ENCODE assay signal across 23 cellular contexts in the genomic region with DNA sequence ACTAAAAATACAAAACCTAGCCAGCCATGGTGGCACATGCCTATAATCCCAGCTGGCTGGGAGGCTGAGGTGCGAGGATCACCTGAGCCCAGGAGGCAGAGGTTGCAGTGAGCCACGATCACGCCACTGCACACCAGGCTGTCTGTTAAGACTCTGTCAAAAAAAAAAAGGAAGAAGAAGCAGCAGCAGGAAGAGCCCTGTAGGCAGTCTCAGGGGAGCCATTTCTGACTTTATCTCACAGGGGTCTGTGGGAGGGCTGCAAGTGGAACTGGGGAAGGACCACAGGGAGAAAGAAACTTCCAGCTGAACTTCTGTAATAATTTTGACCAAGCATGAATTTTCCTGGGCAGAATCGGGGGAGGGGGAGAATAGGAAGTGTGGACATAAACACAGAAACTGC. TPM values are rescaled to one million over a fixed set of nuclear protein-coding genes. Genes with fewer than 3 reads are reported as not detected.
A peak's percentile ranks its signal among the peaks of the same experiment; 100 is the strongest.
DNase-seq lines count a peak whose midpoint lies in the region; FAIRE-seq and TF ChIP-seq lines count a peak whose summit lies in the region.
"Had no signal": no experiment of that assay in that cellular context is flagged by ENCODE, and none has a peak within 500 bp of the region (broad histone marks: within the 10 kb centered on the region; RNA-seq: fewer than 3 reads in every experiment).

No MANE protein-coding gene starts in this region.

- H3K4me1 ChIP-seq in BLaER1 treated with 17β-estradiol and CSF1 and Interleukin-3, amounts not matched to agents 10 nM and 100 nM, result peaks cover 9 to 39% (median 27%) of the 10 kb centered on the region in 10 experiments
- H3K4me1 ChIP-seq in OCI-LY7 (ENCODE audit: insufficient read depth, low read length, poor library complexity, severe bottlenecking), result peaks cover 7% of the 10 kb centered on the region
- H3K4me1 ChIP-seq in trophoblast cell (ENCODE audit: control insufficient read depth in 1 of 2, insufficient read depth in 2 of 2, low read length in 2 of 2), result no peaks in the 10 kb centered on the region
- H3K4me1 ChIP-seq: A549, BE2C, Caco-2 had no signal

- peaks cover 53% of the 10 kb centered on the region for H3K9me3 Mint-ChIP-seq in HFFc6

- no peaks in the 10 kb centered on the region; the same call in 1 of the 2 replicates for H3K36me3 Mint-ChIP-seq in HFFc6 (ENCODE audit: low read depth)
- H3K36me3 Mint-ChIP-seq: CD4-positive, CD25-positive, alpha-beta regulatory T cell; CD8-positive, alpha-beta T cell had no signal

- no peaks in the 10 kb centered on the region; a peak in 1 of 22 replicates for H4K20me1 ChIP-seq in BLaER1 treated with 17β-estradiol and CSF1 and Interleukin-3, amounts not matched to agents 10 nM and 100 nM
- H4K20me1 ChIP-seq in OCI-LY7 (ENCODE audit: insufficient read depth, low read length), result no peaks in the 10 kb centered on the region

- no peak for TF ChIP-seq CTCF in NB4 (IDR thresholded peaks at IDR 0.05; ENCODE audit: low read depth, low read length)
- no peak for TF ChIP-seq CTCF in OCI-LY7 (conservative IDR thresholded peaks at IDR 0.05; ENCODE audit: low read length)
- no peak for TF ChIP-seq CTCF in HFFc6 (IDR thresholded peaks at IDR 0.05)

- no peak overlapping the region for H4K12ac ChIP-seq in trophoblast cell (ENCODE audit: low read depth, low read length)

- H3K4me3 ChIP-seq in BLaER1 treated with 17β-estradiol and CSF1 and Interleukin-3, amounts not matched to agents 10 nM and 100 nM, result peak overlapping the region in 9 of 10 experiments; percentile 12 to 52 (median 32); a peak in 14 of 20 replicates
- H3K4me3 ChIP-seq in NB4 (ENCODE audit: low read depth, low read length) (no peak overlapping the region), OCI-LY7 (ENCODE audit: low read depth, low read length, poor library complexity, severe bottlenecking) (no peak overlapping the region), trophoblast cell (ENCODE audit: low read depth, low read length) (peak overlapping the region; percentile 49)
- H3K4me3 ChIP-seq: A549 had no signal

- POLR2A ChIA-PET in OCI-LY7 (lab: Charles Lee), result interaction anchor here (0.5 to 1.8 kb wide), 10 partner anchors 8 to 671 kb away, joined by 3 to 8 read pairs (median 3); no protein-coding TSS in a partner anchor

- no peak overlapping the region for H2BK120ac ChIP-seq in trophoblast cell (ENCODE audit: insufficient read depth, low read length, poor library complexity)

- peak overlapping the region; percentile 22 to 76 (median 60); a peak in 21 of 22 replicates for H3K27ac ChIP-seq in BLaER1 treated with 17β-estradiol and CSF1 and Interleukin-3, amounts not matched to agents 10 nM and 100 nM
- H3K27ac ChIP-seq in OCI-LY7 (ENCODE audit: low read depth, low read length, poor library complexity, severe bottlenecking) (no peak overlapping the region), trophoblast cell (ENCODE audit: low read depth, low read length) (no peak overlapping the region)
- H3K27ac ChIP-seq: A549, C4-2B had no signal

- no peak overlapping the region for H3K27ac Mint-ChIP-seq in HFFc6
- H3K27ac Mint-ChIP-seq: CD4-positive, CD25-positive, alpha-beta regulatory T cell; CD8-positive, alpha-beta T cell had no signal

- H3K18ac ChIP-seq in trophoblast cell (ENCODE audit: low read length), result no peak overlapping the region

- H2BK5ac ChIP-seq in trophoblast cell (ENCODE audit: low read depth, low read length, poor library complexity), result no peak overlapping the region

- no peak overlapping the region for H4K8ac ChIP-seq in trophoblast cell (ENCODE audit: low read depth, low read length)

- no peak for TF ChIP-seq POLR2A in NB4 (IDR thresholded peaks at IDR 0.05; ENCODE audit: extremely low read depth, insufficient read length)

- no peaks in the 10 kb centered on the region; the same call in 1 of the 2 replicates for H3K27me3 Mint-ChIP-seq in HFFc6 (ENCODE audit: insufficient read depth)
- H3K27me3 Mint-ChIP-seq: CD4-positive, CD25-positive, alpha-beta regulatory T cell had no signal

- no peak overlapping the region for H3K4ac ChIP-seq in trophoblast cell (ENCODE audit: low read depth, low read length)

- H2AFZ ChIP-seq in OCI-LY7 (ENCODE audit: low read length), result peak overlapping the region; percentile 73; the same call in 1 of the 2 replicates
- no peak overlapping the region for H2AFZ ChIP-seq in trophoblast cell (ENCODE audit: insufficient read depth, low read length, poor library complexity)

- no peak overlapping the region for H3K4me3 Mint-ChIP-seq in HFFc6
- H3K4me3 Mint-ChIP-seq: CD4-positive, CD25-positive, alpha-beta regulatory T cell; CD8-positive, alpha-beta T cell had no signal

- no TSS peak for BruUV-seq in OCI-LY7 (replicated peaks; lab: Mats Ljungman, UMichigan)

- no peak for FAIRE-seq in urothelium cell line (lab: Jason Lieb, UNC)
- FAIRE-seq: A549, G401.6, GM12892 had no signal

- DNase-seq in NB4 (ENCODE audit: low read depth) (peak; percentile 59), OCI-LY7 (ENCODE audit: low spot score) (peak; percentile 22), trophoblast cell (no peak), urothelium cell line (ENCODE audit: low spot score) (no peak), HFFc6 (no peak)
- DNase-seq in central memory CD4-positive, alpha-beta T cell, result no peak
- DNase-seq: 8988T; ACHN; AML-193; BE2C; Caco-2; CD4-positive, CD25-positive, alpha-beta regulatory T cell; CD8-positive, alpha-beta T cell; DMS153; DND-41; GOT3; H7; HCEC 1CT had no signal

- H4K91ac ChIP-seq in trophoblast cell (ENCODE audit: low read depth, low read length), result no peak overlapping the region

- H3K27me3 ChIP-seq in BLaER1 treated with 17β-estradiol and CSF1 and Interleukin-3, amounts not matched to agents 10 nM and 100 nM, result no peaks in the 10 kb centered on the region
- H3K27me3 ChIP-seq in trophoblast cell (ENCODE audit: insufficient read depth, low read length), result no peaks in the 10 kb centered on the region
- H3K27me3 ChIP-seq: BE2C had no signal

- no peak overlapping the region for H2BK12ac ChIP-seq in trophoblast cell (ENCODE audit: low read length)

- H3K9me3 ChIP-seq in BLaER1 treated with 17β-estradiol and CSF1 and Interleukin-3, amounts not matched to agents 10 nM and 100 nM (replicated peaks in 1 of 11), result peaks cover 41 to 64% (median 58%) of the 10 kb centered on the region in 11 experiments
- H3K9me3 ChIP-seq in OCI-LY7 (ENCODE audit: low read length) (peaks cover 66% of the 10 kb centered on the region), trophoblast cell (ENCODE audit: insufficient read depth, low read depth, low read length) (no peaks in the 10 kb centered on the region)
- H3K9me3 ChIP-seq: A549, BE2C, Caco-2 had no signal

- H3K9me2 ChIP-seq in OCI-LY7 (ENCODE audit: insufficient read depth, low read length), result no peaks in the 10 kb centered on the region

- H3K9ac ChIP-seq in BLaER1 treated with 17β-estradiol and CSF1 and Interleukin-3, amounts not matched to agents 10 nM and 100 nM, result peak overlapping the region in 10 of 11 experiments; percentile 10 to 69 (median 58); a peak in 19 of 22 replicates
- no peak overlapping the region for H3K9ac ChIP-seq in trophoblast cell (ENCODE audit: low read length)

- H2AK5ac ChIP-seq in trophoblast cell (ENCODE audit: low read length), result no peak overlapping the region

- H3K79me1 ChIP-seq in trophoblast cell (ENCODE audit: low read length), result no peaks in the 10 kb centered on the region

- H3K79me2 ChIP-seq in OCI-LY7 (ENCODE audit: insufficient read depth, low read depth, low read length) (no peaks in the 10 kb centered on the region), trophoblast cell (ENCODE audit: control insufficient read depth, insufficient read depth, low read length, poor library complexity) (no peaks in the 10 kb centered on the region)

- no peak overlapping the region for H3K14ac ChIP-seq in trophoblast cell (ENCODE audit: low read length)

- peak overlapping the region; percentile 61 to 83 (median 72) for H3K4me2 ChIP-seq in BLaER1 treated with 17β-estradiol and CSF1 and Interleukin-3, amounts not matched to agents 10 nM and 100 nM
- H3K4me2 ChIP-seq in OCI-LY7 (ENCODE audit: low read length) (no peak overlapping the region), trophoblast cell (ENCODE audit: low read length) (no peak overlapping the region)
- H3K4me2 ChIP-seq: A549 had no signal

- no CpG with 5 or more reads among the region's 4 CpGs for WGBS in trophoblast cell (ENCODE audit: extremely low coverage, insufficient coverage, insufficient read length)

- CTCF ChIA-PET in OCI-LY7 (lab: Charles Lee; ENCODE audit: unreplicated experiment), result no interaction called here

- intact Hi-C loops in OCI-LY7 (cut with micrococcal nuclease; ENCODE audit: unreplicated experiment), result no loop called here

- H3K36me3 ChIP-seq in BLaER1 treated with 17β-estradiol and CSF1 and Interleukin-3, amounts not matched to agents 10 nM and 100 nM, result peaks cover 0 to 68% (median 54%) of the 10 kb centered on the region in 11 experiments; a peak in 15 of 22 replicates
- H3K36me3 ChIP-seq in OCI-LY7 (ENCODE audit: insufficient read depth, low read length), result no peaks in the 10 kb centered on the region; the same call in 1 of the 2 replicates
- H3K36me3 ChIP-seq in trophoblast cell (ENCODE audit: control insufficient read depth in 1 of 2, insufficient read depth in 2 of 2, low read length in 2 of 2), result no peaks in the 10 kb centered on the region
- H3K36me3 ChIP-seq: BE2C had no signal

- H3K4me1 Mint-ChIP-seq in HFFc6 (ENCODE audit: low read depth), result no peaks in the 10 kb centered on the region
- H3K4me1 Mint-ChIP-seq: CD4-positive, CD25-positive, alpha-beta regulatory T cell had no signal

- no peak overlapping the region for H3K23ac ChIP-seq in trophoblast cell (ENCODE audit: low read length)

RNA-seq across cellular contexts. Expression of a gene that starts 32.7 kb away (rescaled TPM):
- not detected in 2 replicates for total RNA-seq in OCI-LY7 (2014; rRNA removed; shearing (Covaris generic))
- not detected in 2 replicates for total RNA-seq in OCI-LY7 (2022)
- not detected in 2 replicates for polyA plus RNA-seq in trophoblast cell (2013)
- not detected for total RNA-seq in HFFc6 (2021; fragmentation: NEBNext Ultra II Directional; extraction: Animal tissue kit (Norgen Biotek cat#: 25700))
- total RNA-seq: Caco-2; CD4-positive, CD25-positive, alpha-beta regulatory T cell; CD8-positive, alpha-beta T cell; H7 had no signal
- polyA plus RNA-seq: A549; CD4-positive, CD25-positive, alpha-beta regulatory T cell had no signal

Comparison
In these comparisons a context has a peak if more than half of its experiments do, and no peak if none do; other contexts are left out.
1. H3K27ac ChIP-seq: peak in BLaER1 treated with 17β-estradiol and CSF1 and Interleukin-3, amounts not matched to agents 10 nM and 100 nM (11 of 11); none in OCI-LY7 (single experiment) and trophoblast cell (single experiment).
2. H3K4me2 ChIP-seq: peak in BLaER1 treated with 17β-estradiol and CSF1 and Interleukin-3, amounts not matched to agents 10 nM and 100 nM (11 of 11); none in OCI-LY7 (single experiment) and trophoblast cell (single experiment).
3. H3K4me3 ChIP-seq: peak in BLaER1 treated with 17β-estradiol and CSF1 and Interleukin-3, amounts not matched to agents 10 nM and 100 nM (9 of 10) and trophoblast cell (single experiment); none in NB4 (single experiment) and OCI-LY7 (single experiment).
4. DNase-seq: peak in NB4 (single experiment) and OCI-LY7 (single experiment); none in trophoblast cell (0 of 2), urothelium cell line (single experiment), HFFc6 (single experiment) and central memory CD4-positive, alpha-beta T cell (single experiment).